ENCODE assay signal across 13 cellular contexts in the genomic region with DNA sequence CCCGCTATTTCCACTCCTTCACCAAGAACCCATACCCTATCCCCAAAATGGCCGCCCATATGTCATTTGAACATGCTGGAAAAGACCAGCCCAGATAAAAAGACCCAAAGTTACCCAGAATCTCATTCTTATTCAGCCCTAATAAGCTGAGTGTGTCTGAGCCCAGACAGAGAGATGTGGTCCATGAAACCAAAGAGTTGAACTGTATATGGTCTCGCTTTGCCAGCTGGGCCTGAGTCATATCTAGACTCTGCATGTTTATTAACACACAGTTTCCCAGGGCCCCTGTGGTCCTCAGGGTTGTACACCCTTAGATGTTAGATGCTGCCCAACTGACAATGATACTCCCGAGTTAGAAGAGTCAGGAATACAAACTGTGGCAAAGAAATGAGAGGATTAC.
DNase-seq lines count a peak whose midpoint lies in the region; ATAC-seq and TF ChIP-seq lines count a peak whose summit lies in the region.
"Had no signal": no experiment of that assay in that cellular context is flagged by ENCODE, and none has a peak within 500 bp of the region (broad histone marks: within the 10 kb centered on the region; RNA-seq: fewer than 3 reads in every experiment).

No MANE protein-coding gene starts in this region.

- no peaks in the 10 kb centered on the region for H3K27me3 ChIP-seq in tibial nerve
- H3K27me3 ChIP-seq: BLaER1 treated with 17β-estradiol and CSF1 and Interleukin-3, amounts not matched to agents 10 nM and 100 nM; suprapubic skin had no signal

- TF ChIP-seq POLR2A in tibial nerve (IDR thresholded peaks at IDR 0.05): no peak

- peak; percentile 84 for ATAC-seq in GM18499 (IDR thresholded peaks at IDR 0.05; ENCODE audit: insufficient read depth, unreplicated experiment)
- peak; percentile 84 for ATAC-seq in GM21381 (IDR thresholded peaks at IDR 0.05; ENCODE audit: unreplicated experiment)
- peak; percentile 81 for ATAC-seq in HG03064 (IDR thresholded peaks at IDR 0.05; ENCODE audit: low read depth, unreplicated experiment)
- ATAC-seq in left colon: no peak

- H3K27ac ChIP-seq in RWPE1: no peak overlapping the region
- H3K27ac ChIP-seq in tibial nerve: no peak overlapping the region
- H3K27ac ChIP-seq: suprapubic skin had no signal

- peaks cover 0 to 5% (median 0%) of the 10 kb centered on the region in 3 donors for H3K36me3 ChIP-seq in tibial nerve
- H3K36me3 ChIP-seq: suprapubic skin had no signal

- peak; percentile 55 for DNase-seq in astrocyte of the spinal cord (ENCODE audit: low read depth, low spot score)
- no peak for DNase-seq in RWPE1 (ENCODE audit: low spot score)
- DNase-seq in left colon: no peak
- no peak for DNase-seq in GM19240 (ENCODE audit: insufficient read length, low spot score)
- no peak for DNase-seq in tibial nerve (ENCODE audit: low spot score in 2 of 2)
- DNase-seq: activated naive CD4-positive, alpha-beta T cell treated with anti-CD3 and anti-CD28 coated beads, Interleukin-2, amount 10 ng/mL, durations not matched to agents 7 days and 5 days; effector memory CD4-positive, alpha-beta T cell; SIG-M5 had no signal

- no peak for TF ChIP-seq EP300 in tibial nerve (IDR thresholded peaks at IDR 0.05)

- H3K4me3 ChIP-seq in astrocyte of the spinal cord (ENCODE audit: low read depth, low read length): no peak overlapping the region
- H3K4me3 ChIP-seq in tibial nerve: no peak overlapping the region
- H3K4me3 ChIP-seq: BLaER1 treated with 17β-estradiol and CSF1 and Interleukin-3, amounts not matched to agents 10 nM and 100 nM; suprapubic skin had no signal

- POLR2A ChIA-PET in RWPE1 (lab: Yijun Ruan, JAX; ENCODE audit: low non-redundant PET): no interaction called here

- 91 to 92% methylated on average over 4 of the region's 4 CpGs for WGBS in tibial nerve, 2 donors

- in situ Hi-C loops in astrocyte of the spinal cord (cut with HindIII; ENCODE audit: low sequenced_read_pairs): no loop called here

- TF ChIP-seq CTCF in astrocyte of the spinal cord (IDR thresholded peaks at IDR 0.05; ENCODE audit: low read depth, low read length) (no peak), RWPE1 (conservative IDR thresholded peaks at IDR 0.05; ENCODE audit: low read depth) (no peak), tibial nerve (IDR thresholded peaks at IDR 0.05) (no peak)

- H3K4me1 ChIP-seq in tibial nerve: no peaks in the 10 kb centered on the region
- H3K4me1 ChIP-seq: suprapubic skin had no signal

- intact Hi-C loops in left colon (cut with DNase I, micrococcal nuclease): no loop called here

- H3K9me3 ChIP-seq in tibial nerve: no peaks in the 10 kb centered on the region
- H3K9me3 ChIP-seq: BLaER1 treated with 17β-estradiol and CSF1 and Interleukin-3, amounts not matched to agents 10 nM and 100 nM; suprapubic skin had no signal

- CTCF ChIA-PET in RWPE1 (lab: Yijun Ruan, JAX): no interaction called here
